In genomic region chr6:153003294-153003645, GRCh38 we compare ENCODE assay signal across 8 cellular contexts. TPM values are rescaled to one million over a fixed set of nuclear protein-coding genes. Genes with fewer than 3 reads are reported as not detected.
DNase-seq lines count a peak whose midpoint lies in the region; ATAC-seq, FAIRE-seq and TF ChIP-seq lines count a peak whose summit lies in the region.

No MANE protein-coding gene starts in this region.

- H2BK12ac ChIP-seq in H1 (ENCODE audit: low read depth, low read length) = no peak overlapping the region

- H3K36me3 ChIP-seq in PC-3 (ENCODE audit: low read depth, low read length) (peaks cover 8% of the 10 kb centered on the region), H1 (ENCODE audit: control insufficient read depth in 2 of 4, insufficient read depth in 4 of 4, low read length in 3 of 4) (peaks cover 0 to 3% (median 0%) of the 10 kb centered on the region in 4 experiments; a peak in 3 of 8 replicates)

- peaks cover 2% of the 10 kb centered on the region; the same call in 1 of the 2 replicates for H3K79me1 ChIP-seq in H1 (ENCODE audit: low read depth, low read length)

- peaks cover 12% of the 10 kb centered on the region for H3K23me2 ChIP-seq in H1 (ENCODE audit: low read depth, low read length)

- CTCF ChIA-PET in PC-3 (lab: Charles Lee) (no interaction called here), H1 (lab: Charles Lee; ENCODE audit: partially characterized antibody) (interaction anchor here (0.7 kb wide), 1 partner anchor 20 kb away, joined by 3 read pairs; no protein-coding TSS in a partner anchor)

- no peaks in the 10 kb centered on the region for H3K9me3 ChIP-seq in PC-3 (ENCODE audit: low read length)
- no peaks in the 10 kb centered on the region for H3K9me3 ChIP-seq in H1 (ENCODE audit: insufficient read depth in 2 of 2, low read depth in 1 of 2, low read length in 1 of 2)

- H3K27ac ChIP-seq in PC-3 (ENCODE audit: low read length) (peak overlapping the region; percentile 81), H1 (ENCODE audit: low read depth, low read length) (peak overlapping the region; percentile 29; the same call in 1 of the 2 replicates)

- 0 out of 2 replicates have a peak, but pooled peaks cover 7% of the 10 kb centered on the region for H4K20me1 ChIP-seq in PC-3 (ENCODE audit: low read length)
- H4K20me1 ChIP-seq in H1 (replicated peaks in 1 of 2; ENCODE audit: control insufficient read depth in 1 of 2, insufficient read depth in 2 of 2, low read length in 2 of 2) = peaks cover 3 to 5% of the 10 kb centered on the region in 2 experiments

- H3K9me2 ChIP-seq in PC-3 (replicated peaks; ENCODE audit: low read length) = no peaks in the 10 kb centered on the region

- TF ChIP-seq RAD21 in H1 (IDR thresholded peaks at IDR 0.05 in 1 of 2, conservative IDR thresholded peaks at IDR 0.05 in 1 of 2; ENCODE audit: low read depth in 2 of 2, low read length in 2 of 2) = no peak

- H3K4me2 ChIP-seq in PC-3 (ENCODE audit: low read length) (peak overlapping the region; percentile 95), H1 (ENCODE audit: insufficient read depth in 1 of 2, low read depth in 2 of 2, low read length in 2 of 2) (peak overlapping the region; percentile 81 to 99)

- peak overlapping the region; percentile 74 for H3K56ac ChIP-seq in H1 (replicated peaks; ENCODE audit: insufficient read length, low read depth, low read length)

- no peak overlapping the region for H4K91ac ChIP-seq in H1 (replicated peaks; ENCODE audit: insufficient read length, low read length)

- TF ChIP-seq POLR2A in H1 (IDR thresholded peaks at IDR 0.05; ENCODE audit: control extremely low read depth in 1 of 2, low read depth in 2 of 2, low read length in 2 of 2) = no peak

- H2AK5ac ChIP-seq in H1 (ENCODE audit: low read depth, low read length) = no peak overlapping the region

- H3K9ac ChIP-seq in PC-3 (ENCODE audit: low read length) = peak overlapping the region; percentile 89
- H3K9ac ChIP-seq in H1 (replicated peaks in 1 of 4; ENCODE audit: extremely low read depth in 1 of 4, low read depth in 3 of 4, low read length in 3 of 4) = peak overlapping the region; percentile 68 to 91 (median 72)

- H3K27ac Mint-ChIP-seq in naive thymus-derived CD8-positive, alpha-beta T cell = peak overlapping the region; percentile 88 to 98 (median 96)

- no peak for TF ChIP-seq CTCF in GM12865 (IDR thresholded peaks at IDR 0.05; ENCODE audit: insufficient read depth, low read depth, low read length, missing control alignments)
- TF ChIP-seq CTCF in HFF-Myc (IDR thresholded peaks at IDR 0.05; ENCODE audit: low read depth, low read length, missing control alignments) = no peak
- TF ChIP-seq CTCF in PC-3 (conservative IDR thresholded peaks at IDR 0.05; ENCODE audit: low read depth, low read length) = no peak
- no peak for TF ChIP-seq CTCF in H1 (IDR thresholded peaks at IDR 0.05; ENCODE audit: control extremely low read depth in 1 of 3, insufficient read depth in 1 of 3, low read depth in 1 of 3, low read length in 3 of 3)

- FAIRE-seq in H1 (lab: Jason Lieb, UNC) = no peak

- BruUV-seq in PC-3 (replicated peaks; lab: Mats Ljungman, UMichigan) = no TSS peak

- peak overlapping the region; percentile 96 to 99 (median 98) for H3K4me3 Mint-ChIP-seq in naive thymus-derived CD8-positive, alpha-beta T cell

- H3K36me3 Mint-ChIP-seq in naive thymus-derived CD8-positive, alpha-beta T cell = peaks cover 0 to 10% (median 8%) of the 10 kb centered on the region in 3 donors

- H3K23ac ChIP-seq in H1 (ENCODE audit: insufficient read length) = no peak overlapping the region

- peak; percentile 25 for ATAC-seq in PC-3
- peak; percentile 6 to 10 for ATAC-seq in naive thymus-derived CD8-positive, alpha-beta T cell

- H3K9me3 Mint-ChIP-seq in naive thymus-derived CD8-positive, alpha-beta T cell = no peaks in the 10 kb centered on the region

- no peak overlapping the region for H2BK20ac ChIP-seq in H1 (ENCODE audit: low read length)

- peak overlapping the region; percentile 42 for H4K5ac ChIP-seq in H1 (ENCODE audit: insufficient read length, low read depth, low read length)

- H2BK15ac ChIP-seq in H1 (ENCODE audit: low read length) = no peak overlapping the region

- POLR2A ChIA-PET in PC-3 (lab: Charles Lee; ENCODE audit: unreplicated experiment) = interaction anchor here (0.5 kb wide), 1 partner anchor 743 kb away, joined by 5 read pairs; no protein-coding TSS in a partner anchor
- POLR2A ChIA-PET in H1 (lab: Charles Lee; ENCODE audit: partially characterized antibody) = interaction anchor here (8.8 kb wide), 1 partner anchor 18 kb away, joined by 103 read pairs; the partner anchor contains the start of gene FBXO5
- POLR2A ChIA-PET in naive thymus-derived CD8-positive, alpha-beta T cell (lab: Charles Lee) = no interaction called here

- peaks cover 53% of the 10 kb centered on the region for H3K79me2 ChIP-seq in PC-3 (ENCODE audit: low read length)
- peaks cover 12 to 43% of the 10 kb centered on the region in 2 experiments for H3K79me2 ChIP-seq in H1 (ENCODE audit: control insufficient read depth in 1 of 2, insufficient read depth in 2 of 2, low read length in 2 of 2)

- no peaks in the 10 kb centered on the region for H3K27me3 Mint-ChIP-seq in naive thymus-derived CD8-positive, alpha-beta T cell

- peaks cover 28 to 51% (median 46%) of the 10 kb centered on the region in 4 donors for H3K4me1 Mint-ChIP-seq in naive thymus-derived CD8-positive, alpha-beta T cell

- H2BK120ac ChIP-seq in H1 (replicated peaks; ENCODE audit: low read depth, low read length) = no peak overlapping the region

- H2AFZ ChIP-seq in PC-3 (ENCODE audit: low read length) (peak overlapping the region; percentile 93), H1 (ENCODE audit: low read length) (peak overlapping the region; percentile 93)

- no peak overlapping the region for H3K18ac ChIP-seq in H1 (ENCODE audit: extremely low read depth, low read length)

- intact Hi-C loops in PC-3 (cut with micrococcal nuclease) = loop anchor here (1.0 to 2.0 kb wide), 3 partner anchors 20 to 28 kb away; partner anchors contain the start of gene FBXO5

- H3K4me3 ChIP-seq in GM12865 (ENCODE audit: low read depth, low read length) (peak overlapping the region; percentile 88), HFF-Myc (replicated peaks; ENCODE audit: low read depth, low read length) (peak overlapping the region; percentile 70), PC-3 (ENCODE audit: low read length) (peak overlapping the region; percentile 100), H1 (ENCODE audit: extremely low read depth in 1 of 4, insufficient read depth in 2 of 4, low read depth in 3 of 4, low read length in 4 of 4) (peak overlapping the region; percentile 84 to 100 (median 98))

- WGBS in H1 (ENCODE audit: extremely low coverage in 1 of 2, insufficient coverage in 1 of 2, insufficient read length in 1 of 2, insufficient replicate concordance in 2 of 2, low coverage in 1 of 2, low lambda C conversion rate in 2 of 2, missing lambda C conversion rate in 1 of 2), 2 experiments = 2% methylated on average over 9 of the region's 9 CpGs; no CpG with 5 or more reads in 1 of the 2 experiments

- no peak for TF ChIP-seq EP300 in H1 (IDR thresholded peaks at IDR 0.05; ENCODE audit: borderline replicate concordance in 1 of 2, low read depth in 2 of 2, low read length in 2 of 2)

- H2BK5ac ChIP-seq in H1 (ENCODE audit: low read depth, low read length) = peak overlapping the region; percentile 89; the same call in 1 of the 2 replicates

- H3K4ac ChIP-seq in H1 (replicated peaks; ENCODE audit: insufficient read length, low read depth, low read length) = no peak overlapping the region

- no peak overlapping the region for H4K8ac ChIP-seq in H1 (ENCODE audit: extremely low read depth, insufficient read depth, low read length)

- H3F3A ChIP-seq in PC-3 (ENCODE audit: low read length, unreplicated experiment) = no peaks in the 10 kb centered on the region

- peak overlapping the region; percentile 8 for H3K14ac ChIP-seq in H1 (ENCODE audit: insufficient read length)

- DNase-seq in GM12865 (ENCODE audit: low read depth) (no peak), HFF-Myc (ENCODE audit: extremely low read depth, low read depth) (no peak), PC-3 (peak; percentile 18), H1 (ENCODE audit: low read depth in 1 of 2, low spot score in 2 of 2) (no peak), amniotic stem cell (lab: John Stamatoyannopoulos, UW) (no peak)
- no peak for DNase-seq in naive thymus-derived CD8-positive, alpha-beta T cell
- no peak for DNase-seq in effector CD4-positive, alpha-beta T cell
- no peak for DNase-seq in activated CD4-positive, CD25-positive, alpha-beta regulatory T cell treated with anti-CD3 and anti-CD28 coated beads, Interleukin-2, amount 50 U/mL, for 72 hours

- H3K27me3 ChIP-seq in PC-3 (ENCODE audit: low read length) (no peaks in the 10 kb centered on the region), H1 (replicated peaks in 1 of 4; ENCODE audit: control insufficient read depth in 3 of 4, extremely low read depth in 1 of 4, insufficient read depth in 3 of 4, low read length in 3 of 4) (no peaks in the 10 kb centered on the region)

- H3K4me1 ChIP-seq in PC-3 (ENCODE audit: insufficient read depth, low read length) = peaks cover 17% of the 10 kb centered on the region
- H3K4me1 ChIP-seq in H1 (replicated peaks in 1 of 4; ENCODE audit: control insufficient read depth in 3 of 4, insufficient read depth in 4 of 4, low read length in 3 of 4) = peaks cover 0 to 3% (median 1%) of the 10 kb centered on the region in 4 experiments; a peak in 2 of 7 replicates

RNA-seq across cellular contexts. Expression of gene MTRF1L, which starts 0.8 kb away (rescaled TPM):
- total RNA-seq in PC-3 (2014; rRNA removed) = 12.7 and 19.1 TPM in 2 replicates
- 24.0 and 26.5 TPM in 2 replicates for total RNA-seq in H1 (2021; fragmentation: NEBNext Ultra II Directional; extraction: Animal tissue kit (Norgen Biotek cat#: 25700))
- polyA plus RNA-seq in H1 (2011; rRNA removed) = 3.0 and 4.5 TPM in 2 replicates
- polyA plus RNA-seq in H1 (2011; cell fraction: cytosol; rRNA removed) = 6.8 TPM
- 12.7 TPM for polyA plus RNA-seq in H1 (2011; cell fraction: nucleus; rRNA removed)
- polyA plus RNA-seq in H1 (2012, experiment 1 of 2) = 10.4 to 18.3 TPM (median 12.7 TPM) in 4 replicates
- 2.2 TPM for polyA plus RNA-seq in H1 (2012, experiment 2 of 2)
- 22.0 TPM for polyA plus RNA-seq in H1 (2013, experiment 1 of 2)
- 20.6 TPM for polyA plus RNA-seq in H1 (2013, experiment 2 of 2)
- polyA minus RNA-seq in H1 (2011; rRNA and poly(A)+ RNA removed) = 10.5 and 13.7 TPM in 2 replicates
- polyA minus RNA-seq in H1 (2011; cell fraction: cytosol; rRNA and poly(A)+ RNA removed) = 5.1 TPM
- polyA minus RNA-seq in H1 (2011; cell fraction: nucleus; rRNA and poly(A)+ RNA removed) = 42.0 TPM
- total RNA-seq in naive thymus-derived CD8-positive, alpha-beta T cell = 10 to 100 TPM; 14.6 to 17.4 TPM
- 1 to 10 TPM; 7.3 to 9.5 (median 7.7) TPM for polyA plus RNA-seq in naive thymus-derived CD8-positive, alpha-beta T cell

RNA-seq across cellular contexts. Expression of gene FBXO5, which starts 20.4 kb away (rescaled TPM):
- total RNA-seq in PC-3 (2014; rRNA removed) = 11.5 and 16.8 TPM in 2 replicates
- total RNA-seq in H1 (2021; fragmentation: NEBNext Ultra II Directional; extraction: Animal tissue kit (Norgen Biotek cat#: 25700)) = 53.4 and 55.1 TPM in 2 replicates
- polyA plus RNA-seq in H1 (2011; rRNA removed) = 11.4 and 13.7 TPM in 2 replicates
- polyA plus RNA-seq in H1 (2011; cell fraction: cytosol; rRNA removed) = 18.9 TPM
- polyA plus RNA-seq in H1 (2011; cell fraction: nucleus; rRNA removed) = 7.8 TPM
- polyA plus RNA-seq in H1 (2012, experiment 1 of 2) = 19.7 to 31.0 TPM (median 22.5 TPM) in 4 replicates
- polyA plus RNA-seq in H1 (2012, experiment 2 of 2) = 5.4 TPM
- polyA plus RNA-seq in H1 (2013, experiment 1 of 2) = 38.1 TPM
- polyA plus RNA-seq in H1 (2013, experiment 2 of 2) = 37.1 TPM
- 15.6 and 22.6 TPM in 2 replicates for polyA minus RNA-seq in H1 (2011; rRNA and poly(A)+ RNA removed)
- 19.2 TPM for polyA minus RNA-seq in H1 (2011; cell fraction: cytosol; rRNA and poly(A)+ RNA removed)
- polyA minus RNA-seq in H1 (2011; cell fraction: nucleus; rRNA and poly(A)+ RNA removed) = 28.8 TPM
- 1 to 10 TPM; 7.8 TPM for total RNA-seq in naive thymus-derived CD8-positive, alpha-beta T cell
- polyA plus RNA-seq in naive thymus-derived CD8-positive, alpha-beta T cell = 1 to 10 TPM; 4.3 to 7.1 (median 5.9) TPM
